Comparison of ENCODE assay signal across 1 cellular context in the genomic region with DNA sequence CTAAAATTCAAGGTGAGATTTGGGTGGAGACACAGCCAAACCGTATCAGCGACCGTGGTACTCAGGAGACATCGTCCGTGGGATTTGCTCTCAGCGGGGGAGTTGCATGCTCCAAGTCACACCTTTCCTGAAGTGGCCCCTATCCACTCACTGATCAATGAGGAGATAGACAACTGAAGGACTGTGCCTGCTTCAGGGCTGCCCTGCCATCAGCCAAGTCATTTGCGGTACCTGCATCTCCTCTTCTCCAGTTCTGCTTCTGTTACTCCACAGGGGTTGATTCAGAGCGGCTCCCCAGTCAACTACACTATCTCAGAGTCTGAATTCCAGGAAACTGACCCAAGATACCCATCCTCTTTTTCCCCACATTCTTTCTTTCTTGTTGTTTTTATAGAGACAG.
TF ChIP-seq lines count a peak whose summit lies in the region.

No MANE protein-coding gene starts in this region.

TF ChIP-seq in HepG2, 621 proteins besides CTCF, POLR2A, EP300 and RAD21 (continued from another document):
- TF ChIP-seq MIER3 (CRISPR knock-in tag; IDR thresholded peaks at IDR 0.05; ENCODE audit: borderline replicate concordance) (no peak), ZMAT5 (CRISPR knock-in tag; IDR thresholded peaks at IDR 0.05; ENCODE audit: borderline replicate concordance, low read depth) (no peak), ESRRA (CRISPR knock-in tag; IDR thresholded peaks at IDR 0.05; ENCODE audit: low read depth) (no peak), MTF2 (CRISPR knock-in tag; IDR thresholded peaks at IDR 0.05; ENCODE audit: borderline replicate concordance) (no peak), ZNF484 (CRISPR knock-in tag; IDR thresholded peaks at IDR 0.05; ENCODE audit: borderline replicate concordance, low read depth) (no peak), ZBTB42 (CRISPR knock-in tag; IDR thresholded peaks at IDR 0.05) (no peak), ZNF225 (CRISPR knock-in tag; IDR thresholded peaks at IDR 0.05) (peak; percentile 50; the same call in 1 of the 2 replicates), ZNF510 (CRISPR knock-in tag; IDR thresholded peaks at IDR 0.05; ENCODE audit: low read depth) (0 out of 2 replicates have a peak, but pooled peaks have one; percentile 25), AGO1 (IDR thresholded peaks at IDR 0.05; ENCODE audit: low read depth, low read length, poor library complexity, severe bottlenecking) (no peak), ONECUT2 (CRISPR knock-in tag; IDR thresholded peaks at IDR 0.05) (no peak), ZNF451 (CRISPR knock-in tag; IDR thresholded peaks at IDR 0.05) (no peak), ZNF550 (CRISPR knock-in tag; IDR thresholded peaks at IDR 0.05; ENCODE audit: borderline replicate concordance) (0 out of 2 replicates have a peak, but pooled peaks have one; percentile 57), ZBTB21 (CRISPR knock-in tag; IDR thresholded peaks at IDR 0.05) (no peak), PAXIP1 (CRISPR knock-in tag; conservative IDR thresholded peaks at IDR 0.05) (0 out of 2 replicates have a peak, but pooled peaks have one; percentile 16)
TF ChIP-seq in HepG2: peak in this region for 4.
